ENCODE assay signal across 15 cellular contexts in the genomic region with DNA sequence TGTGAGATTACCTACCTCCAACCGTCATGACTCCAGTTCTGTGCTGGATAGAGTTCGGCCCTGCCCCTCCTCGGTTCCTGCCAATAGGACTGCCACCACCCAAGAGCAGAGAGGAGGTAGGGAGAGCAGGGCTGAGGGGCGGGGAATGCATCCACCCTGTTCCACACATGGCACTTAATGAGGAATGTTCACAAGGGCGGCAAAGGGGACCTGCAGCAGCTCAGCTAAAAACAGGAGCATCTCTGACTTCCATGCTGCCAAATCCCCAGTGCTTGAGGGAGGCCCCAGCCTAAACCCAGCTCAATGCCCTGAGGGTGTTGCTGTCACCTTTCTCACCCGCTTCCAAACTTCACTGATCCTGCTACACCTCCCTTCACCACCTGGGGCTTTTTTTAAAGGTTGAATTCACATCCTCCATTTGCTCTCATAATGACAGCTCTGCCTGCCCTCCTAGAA. TPM values are rescaled to one million over a fixed set of nuclear protein-coding genes. Genes with fewer than 3 reads are reported as not detected.
DNase-seq lines count a peak whose midpoint lies in the region; ATAC-seq and TF ChIP-seq lines count a peak whose summit lies in the region.
"Had no signal": no experiment of that assay in that cellular context is flagged by ENCODE, and none has a peak within 500 bp of the region (broad histone marks: within the 10 kb centered on the region; RNA-seq: fewer than 3 reads in every experiment).

No MANE protein-coding gene starts in this region.

- H3F3A ChIP-seq in smooth muscle cell (ENCODE audit: low read depth): no peaks in the 10 kb centered on the region

- H3K4me3 ChIP-seq in osteoblast (ENCODE audit: insufficient read depth, low read length) (no peak overlapping the region), smooth muscle cell (no peak overlapping the region)
- H3K4me3 ChIP-seq: prostate gland, SJSA1 had no signal

- H3K27ac ChIP-seq in foreskin keratinocyte (no peak overlapping the region), osteoblast (ENCODE audit: low read depth, low read length) (no peak overlapping the region), smooth muscle cell (ENCODE audit: low read depth) (no peak overlapping the region)
- H3K27ac ChIP-seq: prostate gland, SJSA1 had no signal

- H2AFZ ChIP-seq in osteoblast (ENCODE audit: low read length) (no peak overlapping the region), smooth muscle cell (ENCODE audit: low read depth) (no peak overlapping the region)

- H3K36me3 ChIP-seq in osteoblast (ENCODE audit: insufficient read depth, low read length) (no peaks in the 10 kb centered on the region), smooth muscle cell (ENCODE audit: low read depth) (no peaks in the 10 kb centered on the region)
- H3K36me3 ChIP-seq: prostate gland, SJSA1 had no signal

- TF ChIP-seq CTCF in foreskin keratinocyte (conservative IDR thresholded peaks at IDR 0.05): peak; percentile 29
- TF ChIP-seq CTCF in osteoblast (IDR thresholded peaks at IDR 0.05; ENCODE audit: extremely low read depth, low read depth, low read length): no peak
- TF ChIP-seq CTCF in smooth muscle cell (IDR thresholded peaks at IDR 0.05; ENCODE audit: borderline replicate concordance, insufficient read depth, poor library complexity, severe bottlenecking): no peak

- H3K79me2 ChIP-seq in osteoblast (ENCODE audit: insufficient read depth, low read length): no peaks in the 10 kb centered on the region
- no peaks in the 10 kb centered on the region for H3K79me2 ChIP-seq in smooth muscle cell (ENCODE audit: low read depth)

- DNase-seq in activated CD8-positive, alpha-beta memory T cell treated with anti-CD3 and anti-CD28 coated beads for 24 hours: peak; percentile 38
- DNase-seq in activated CD8-positive, alpha-beta memory T cell treated with anti-CD3 and anti-CD28 coated beads, Interleukin-2, amount 50 U/mL, for 4 hours: no peak
- DNase-seq in NCI-H69 (lab: John Stamatoyannopoulos, UW) (peak; percentile 56), foreskin keratinocyte (no peak), osteoblast (ENCODE audit: insufficient read length, low spot score, missing footprints) (peak; percentile 87), NCI-H446 (lab: John Stamatoyannopoulos, UW) (no peak), NCI-H1417 (lab: John Stamatoyannopoulos, UW) (no peak), smooth muscle cell (lab: John Stamatoyannopoulos, UW; ENCODE audit: unreplicated experiment) (no peak)
- DNase-seq: activated naive CD4-positive, alpha-beta T cell; immature natural killer cell; NCI-H1092 treated with DMSO at 0.1 percent for 48 hours; NCI-H82 had no signal

- ATAC-seq in foreskin keratinocyte: peak; percentile 85

- H3K9me3 ChIP-seq in osteoblast (ENCODE audit: low read depth, low read length): no peaks in the 10 kb centered on the region
- no peaks in the 10 kb centered on the region for H3K9me3 ChIP-seq in smooth muscle cell (replicated peaks; ENCODE audit: low read depth)
- H3K9me3 ChIP-seq: prostate gland had no signal

- H3K4me2 ChIP-seq in osteoblast (ENCODE audit: insufficient read depth, low read length): no peak overlapping the region
- H3K4me2 ChIP-seq in smooth muscle cell: no peak overlapping the region

- H3K4me1 ChIP-seq in foreskin keratinocyte: no peaks in the 10 kb centered on the region
- H3K4me1 ChIP-seq in osteoblast (ENCODE audit: insufficient read depth, low read length): peaks cover 7% of the 10 kb centered on the region
- H3K4me1 ChIP-seq in smooth muscle cell (ENCODE audit: low read depth): peaks cover 7% of the 10 kb centered on the region

- no peaks in the 10 kb centered on the region for H4K20me1 ChIP-seq in osteoblast (ENCODE audit: insufficient read depth, low read length)
- H4K20me1 ChIP-seq in smooth muscle cell (ENCODE audit: low read depth): no peaks in the 10 kb centered on the region

- no peak overlapping the region for H3K9ac ChIP-seq in smooth muscle cell (ENCODE audit: low read depth)

- 54% methylated on average over 6 of the region's 6 CpGs for WGBS in smooth muscle cell (ENCODE audit: low lambda C conversion rate)

- H3K27me3 ChIP-seq in foreskin keratinocyte: peaks cover 47% of the 10 kb centered on the region
- H3K27me3 ChIP-seq in osteoblast (ENCODE audit: insufficient read depth, low read length): peaks cover 36% of the 10 kb centered on the region
- no peaks in the 10 kb centered on the region for H3K27me3 ChIP-seq in smooth muscle cell (ENCODE audit: low read depth)

RNA-seq across cellular contexts. Expression of a gene that starts 7.8 kb away (rescaled TPM):
- 39.2 and 44.1 TPM in 2 replicates for total RNA-seq in foreskin keratinocyte
- 26.3 and 30.0 TPM in 2 replicates for polyA plus RNA-seq in foreskin keratinocyte
- total RNA-seq in osteoblast: 50.1 and 52.1 TPM in 2 replicates
- 32.0 and 35.8 TPM in 2 replicates for total RNA-seq in smooth muscle cell
- polyA plus RNA-seq in smooth muscle cell: 20.7 and 21.5 TPM in 2 replicates

RNA-seq across cellular contexts. Expression of a gene that starts 37.7 kb away (rescaled TPM):
- total RNA-seq in foreskin keratinocyte (2.2 and 12.1 TPM in 2 replicates), osteoblast (0.29 and 1.4 TPM in 2 replicates), smooth muscle cell (4.5 and 14.7 TPM in 2 replicates)
- polyA plus RNA-seq in foreskin keratinocyte (1.2 and 7.0 TPM in 2 replicates), smooth muscle cell (2.5 and 3.1 TPM in 2 replicates)

RNA-seq across cellular contexts. Expression of a gene that starts 42.1 kb away (rescaled TPM):
- total RNA-seq in foreskin keratinocyte (0.03 and 0.07 TPM in 2 replicates), osteoblast (under 0.01 TPM in 1 of 2 replicates, not detected in the other), smooth muscle cell (not detected in 2 replicates)
- polyA plus RNA-seq in foreskin keratinocyte (0.01 and 0.02 TPM in 2 replicates), smooth muscle cell (0.21 and 0.25 TPM in 2 replicates)
- total RNA-seq: SJSA1 had no signal
- polyA plus RNA-seq: AG04450 had no signal

RNA-seq across cellular contexts. Expression of a gene that starts 53.0 kb away (rescaled TPM):
- total RNA-seq in foreskin keratinocyte: 55.1 and 57.0 TPM in 2 replicates
- 19.8 and 23.4 TPM in 2 replicates for polyA plus RNA-seq in foreskin keratinocyte
- 69.0 and 90.8 TPM in 2 replicates for total RNA-seq in osteoblast
- 75.9 and 76.4 TPM in 2 replicates for total RNA-seq in smooth muscle cell
- polyA plus RNA-seq in smooth muscle cell: 43.8 and 45.1 TPM in 2 replicates

Comparison
In these comparisons a context has a peak if more than half of its experiments do, and no peak if none do; other contexts are left out.
1. DNase-seq: peak in activated CD8-positive, alpha-beta memory T cell treated with anti-CD3 and anti-CD28 coated beads for 24 hours (single experiment), NCI-H69 (single experiment) and osteoblast (single experiment); none in activated CD8-positive, alpha-beta memory T cell treated with anti-CD3 and anti-CD28 coated beads, Interleukin-2, amount 50 U/mL, for 4 hours (single experiment), foreskin keratinocyte (0 of 2), NCI-H446 (0 of 2), NCI-H1417 (0 of 3) and smooth muscle cell (single experiment).